Comparison of ENCODE assay signal across 8 cellular contexts in the genomic region with DNA sequence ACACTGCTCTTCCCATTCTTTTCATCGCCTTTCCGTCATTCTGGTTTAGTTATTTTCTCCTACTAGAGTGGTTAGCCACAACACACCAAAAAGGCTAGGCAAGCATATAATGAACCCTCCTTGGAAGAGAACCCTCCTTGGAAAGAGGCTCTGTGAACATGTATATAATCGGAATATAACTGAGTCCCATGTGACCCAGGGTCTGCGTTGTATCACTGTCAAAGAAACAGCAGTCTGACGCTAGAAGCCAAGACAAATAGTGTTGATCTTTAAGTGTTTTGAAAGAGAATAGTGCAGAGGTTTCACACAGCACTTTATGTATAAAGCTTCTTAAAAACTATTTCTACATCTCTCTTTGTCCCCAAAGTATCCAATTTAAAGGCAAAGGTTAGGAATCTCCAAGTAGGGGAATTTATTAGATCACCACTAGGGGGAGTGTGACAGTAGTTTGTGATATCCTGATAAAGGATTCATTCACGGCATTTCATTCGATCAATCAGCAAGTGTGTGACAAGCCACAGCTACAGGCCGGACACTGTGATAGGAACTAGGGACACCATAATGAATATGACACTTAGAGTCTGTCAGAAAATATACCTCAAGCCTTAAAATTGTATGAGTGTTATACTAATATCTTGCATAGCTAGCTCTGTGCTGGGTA.
DNase-seq lines count a peak whose midpoint lies in the region; ATAC-seq and TF ChIP-seq lines count a peak whose summit lies in the region.

No MANE protein-coding gene starts in this region.

- H3K4me1 ChIP-seq in ovary (ENCODE audit: insufficient read depth), result no peaks in the 10 kb centered on the region

- DNase-seq in AG09319 (ENCODE audit: extremely low read depth, low read depth), result no peak
- DNase-seq in RPMI8226, result peak; percentile 74
- DNase-seq in fibroblast of mammary gland (ENCODE audit: low read depth), result peak; percentile 64
- DNase-seq in ovary, result no peak
- DNase-seq in NCI-H2227 treated with DMSO at 0.1 percent for 48 hours (lab: John Stamatoyannopoulos, UW), result no peak

- H3K27ac ChIP-seq in ovary, result no peak overlapping the region

- H3K36me3 ChIP-seq in ovary, result no peaks in the 10 kb centered on the region

- WGBS in ovary, 3 donors, result 51 to 58% (median 54%) methylated on average over 8 of the region's 8 CpGs

- TF ChIP-seq CTCF in AG09319 (IDR thresholded peaks at IDR 0.05; ENCODE audit: low read depth, low read length), result peak; percentile 57
- peak; percentile 67 for TF ChIP-seq CTCF in fibroblast of mammary gland (conservative IDR thresholded peaks at IDR 0.05; ENCODE audit: control insufficient read depth, insufficient read depth, low read depth, low read length)
- TF ChIP-seq CTCF in ovary (IDR thresholded peaks at IDR 0.05), result peak in 2 of 3 donors; percentile 32 to 36

- H3K27me3 ChIP-seq in ovary, result no peaks in the 10 kb centered on the region

- TF ChIP-seq EP300 in ovary (IDR thresholded peaks at IDR 0.05), result no peak

- no peak for TF ChIP-seq POLR2A in ovary (IDR thresholded peaks at IDR 0.05)

- H3K9me3 ChIP-seq in ovary, result no peaks in the 10 kb centered on the region

- ATAC-seq in GM18520 (IDR thresholded peaks at IDR 0.05; ENCODE audit: unreplicated experiment), result peak; percentile 44
- peak; percentile 60 for ATAC-seq in HG03520 (IDR thresholded peaks at IDR 0.05; ENCODE audit: unreplicated experiment)
- no peak for ATAC-seq in HG02571 (IDR thresholded peaks at IDR 0.05; ENCODE audit: unreplicated experiment)

- intact Hi-C loops in ovary (cut with DNase I), result no loop called here

- H3K4me3 ChIP-seq in fibroblast of mammary gland (ENCODE audit: control insufficient read depth, low read depth, low read length) (no peak overlapping the region), ovary (no peak overlapping the region)

Comparison
In these comparisons a context has a peak if more than half of its experiments do, and no peak if none do; other contexts are left out.
1. DNase-seq: peak in RPMI8226 (single experiment) and fibroblast of mammary gland (single experiment); none in AG09319 (single experiment), ovary (0 of 5) and NCI-H2227 treated with DMSO at 0.1 percent for 48 hours (single experiment).
2. Peak in every context shown above with its lines, with median percentiles within 50 percentile points of each other: CTCF ChIP-seq.